ENCODE assay signal across 1 cellular context in genomic region chr6:30723159-30723842, GRCh38.
TF ChIP-seq lines count a peak whose summit lies in the region.

No MANE protein-coding gene starts in this region.

TF ChIP-seq in H1, 55 proteins besides CTCF, POLR2A, EP300 and RAD21:
- TF ChIP-seq POLR2AphosphoS5 (IDR thresholded peaks at IDR 0.05; ENCODE audit: low read depth, low read length), result peak; percentile 77
